In the genomic region with DNA sequence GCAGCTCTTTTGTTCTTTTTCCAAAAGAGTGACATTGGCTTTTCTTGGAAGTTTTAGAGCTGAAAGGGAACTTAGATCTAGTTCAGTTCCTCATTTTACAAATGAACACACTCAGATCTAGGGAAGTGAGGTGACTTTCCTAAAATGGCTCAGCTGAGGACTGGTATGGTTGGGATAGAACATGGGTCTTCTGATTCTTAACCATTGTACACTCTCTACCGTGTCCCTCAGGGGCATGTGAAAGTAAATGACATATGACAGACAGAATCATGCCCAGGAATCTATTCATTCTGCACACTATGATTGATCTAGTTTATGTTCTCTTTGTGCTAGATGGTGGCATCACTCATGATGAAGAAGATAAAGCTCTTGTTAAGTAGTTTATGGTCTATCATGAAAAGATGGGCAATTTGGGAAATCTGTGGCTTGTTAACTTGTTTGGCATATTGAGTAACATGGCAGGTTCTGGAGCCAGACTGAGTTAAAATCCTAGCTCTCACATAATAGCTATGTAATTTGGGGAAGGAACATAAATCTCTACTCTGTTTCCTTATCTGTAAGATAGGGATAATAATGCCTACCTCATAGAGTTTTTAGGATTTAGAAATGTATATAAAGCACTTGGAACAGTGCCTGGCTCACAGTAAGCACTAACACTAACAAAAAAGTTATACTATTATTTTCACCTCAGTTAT, we compare ENCODE assay signal across 14 cellular contexts. TPM values are rescaled to one million over a fixed set of nuclear protein-coding genes. Genes with fewer than 3 reads are reported as not detected.
A peak's percentile ranks its signal among the peaks of the same experiment; 100 is the strongest.
DNase-seq lines count a peak whose midpoint lies in the region; ATAC-seq, FAIRE-seq and TF ChIP-seq lines count a peak whose summit lies in the region.
"Had no signal": no experiment of that assay in that cellular context is flagged by ENCODE, and none has a peak within 500 bp of the region (broad histone marks: within the 10 kb centered on the region; RNA-seq: fewer than 3 reads in every experiment).

No MANE protein-coding gene starts in this region.

- CTCF ChIA-PET in PC-3 (lab: Charles Lee) = interaction anchor here (0.5 kb wide), 1 partner anchor 168 kb away, joined by 3 read pairs; no protein-coding TSS in a partner anchor

- DNase-seq in PC-3 = no peak
- DNase-seq in keratinocyte (ENCODE audit: low read depth, low spot score) = no peak
- no peak for DNase-seq in SHP77 treated with DMSO at 0.1 percent for 48 hours (lab: John Stamatoyannopoulos, UW)
- no peak for DNase-seq in activated CD8-positive, alpha-beta memory T cell treated with anti-CD3 and anti-CD28 coated beads, Interleukin-2, amount 50 U/mL, for 48 hours
- DNase-seq in amniotic stem cell (lab: John Stamatoyannopoulos, UW) = no peak
- DNase-seq: activated naive CD4-positive, alpha-beta T cell treated with anti-CD3 and anti-CD28 coated beads, Interleukin-2, amount 50 U/mL, for 16 hours; DND-41; mesenchymal stem cell; posterior cingulate gyrus; stimulated activated CD4-positive, alpha-beta T cell treated with anti-CD3 and anti-CD28 coated beads, Interleukin-1b, Interleukin-23, amount 100 ng/mL, for 48 hours; stimulated activated naive CD4-positive, alpha-beta T cell treated with Interleukin-2 at 50 U/mL for 16 hours had no signal

- H4K20me1 ChIP-seq in BLaER1 = peaks cover 100% of the 10 kb centered on the region
- H4K20me1 ChIP-seq in PC-3 (ENCODE audit: low read length) = peaks cover 38% of the 10 kb centered on the region
- peaks cover 2% of the 10 kb centered on the region for H4K20me1 ChIP-seq in keratinocyte (ENCODE audit: control insufficient read depth, extremely low read depth, insufficient read depth, low read length)

- H3K9ac ChIP-seq in BLaER1 (no peak overlapping the region), PC-3 (ENCODE audit: low read length) (no peak overlapping the region), keratinocyte (ENCODE audit: control insufficient read depth, extremely low read depth, insufficient read depth, low read length) (no peak overlapping the region)

- peak; percentile 56 for FAIRE-seq in keratinocyte (lab: Jason Lieb, UNC)

- H3K4me1 ChIP-seq in BLaER1 (peaks cover 60% of the 10 kb centered on the region), PC-3 (ENCODE audit: insufficient read depth, low read length) (no peaks in the 10 kb centered on the region), keratinocyte (ENCODE audit: control insufficient read depth, extremely low read depth, insufficient read depth, low read length) (peaks cover 3% of the 10 kb centered on the region)

- no peak overlapping the region for H3K27ac ChIP-seq in BLaER1
- H3K27ac ChIP-seq in PC-3 (ENCODE audit: low read length) = no peak overlapping the region
- no peak overlapping the region for H3K27ac ChIP-seq in keratinocyte (ENCODE audit: control insufficient read depth, insufficient read depth, low read length)

- H3K9me3 ChIP-seq in BLaER1 (no peaks in the 10 kb centered on the region), PC-3 (ENCODE audit: low read length) (no peaks in the 10 kb centered on the region), keratinocyte (ENCODE audit: control insufficient read depth, low read depth, low read length) (no peaks in the 10 kb centered on the region)

- no peak overlapping the region for H2AFZ ChIP-seq in PC-3 (ENCODE audit: low read length)
- H2AFZ ChIP-seq in keratinocyte (ENCODE audit: control insufficient read depth, low read length) = no peak overlapping the region

- ATAC-seq in GM19463 (IDR thresholded peaks at IDR 0.05; ENCODE audit: unreplicated experiment) (peak; percentile 42), PC-3 (no peak), GM21447 (IDR thresholded peaks at IDR 0.05; ENCODE audit: unreplicated experiment) (no peak)

- H3K9me2 ChIP-seq in PC-3 (replicated peaks; ENCODE audit: low read length) = no peaks in the 10 kb centered on the region

- TF ChIP-seq CTCF in PC-3 (conservative IDR thresholded peaks at IDR 0.05; ENCODE audit: low read depth, low read length) (no peak), keratinocyte (optimal IDR thresholded peaks at IDR 0.05 in 1 of 3, IDR thresholded peaks at IDR 0.05 in 1 of 3, conservative IDR thresholded peaks at IDR 0.05 in 1 of 3; ENCODE audit: extremely low read depth in 1 of 3, insufficient read depth in 2 of 3, low read length in 3 of 3) (no peak)

- POLR2A ChIA-PET in PC-3 (lab: Charles Lee; ENCODE audit: unreplicated experiment) = no interaction called here

- H3K4me2 ChIP-seq in BLaER1 (peak overlapping the region; percentile 84), PC-3 (ENCODE audit: low read length) (no peak overlapping the region), keratinocyte (ENCODE audit: control insufficient read depth, extremely low read depth, insufficient read depth, low read depth, low read length) (no peak overlapping the region)

- H3K27me3 ChIP-seq in BLaER1 (no peaks in the 10 kb centered on the region), PC-3 (ENCODE audit: low read length) (no peaks in the 10 kb centered on the region), keratinocyte (ENCODE audit: control insufficient read depth, extremely low read depth, insufficient read depth, low read length) (no peaks in the 10 kb centered on the region)

- BruUV-seq in PC-3 (replicated peaks; lab: Mats Ljungman, UMichigan) = TSS peak; percentile 3

- H3K4me3 ChIP-seq in BLaER1 (no peak overlapping the region), PC-3 (ENCODE audit: low read length) (no peak overlapping the region), keratinocyte (ENCODE audit: control insufficient read depth in 2 of 3, extremely low read depth in 1 of 3, insufficient read depth in 2 of 3, low read depth in 1 of 3, low read length in 3 of 3) (no peak overlapping the region)

- H3F3A ChIP-seq in PC-3 (ENCODE audit: low read length, unreplicated experiment) = no peaks in the 10 kb centered on the region

- H3K9me1 ChIP-seq in keratinocyte (ENCODE audit: control insufficient read depth, extremely low read depth, insufficient read depth, low read length) = no peaks in the 10 kb centered on the region

- dilution Hi-C loops in keratinocyte (cut with MboI; ENCODE audit: extremely low pct_ligation_motif_present, low sequenced_read_pairs) = no loop called here

- intact Hi-C loops in PC-3 (cut with micrococcal nuclease) = no loop called here

- peaks cover 14% of the 10 kb centered on the region; the same call in 1 of the 2 replicates for H3K36me3 ChIP-seq in BLaER1
- H3K36me3 ChIP-seq in PC-3 (ENCODE audit: low read depth, low read length) = peaks cover 2% of the 10 kb centered on the region; the same call in 1 of the 2 replicates
- H3K36me3 ChIP-seq in keratinocyte (ENCODE audit: control insufficient read depth in 2 of 2, extremely low read depth in 1 of 2, insufficient read depth in 2 of 2, low read length in 2 of 2) = peaks cover 0 to 4% of the 10 kb centered on the region in 2 experiments

- peaks cover 96% of the 10 kb centered on the region for H3K79me2 ChIP-seq in PC-3 (ENCODE audit: low read length)
- peaks cover 62% of the 10 kb centered on the region for H3K79me2 ChIP-seq in keratinocyte (ENCODE audit: control insufficient read depth, insufficient read depth, low read length)

RNA-seq across cellular contexts. Expression of a gene that starts 30.9 kb away (rescaled TPM):
- 90.1 and 117 TPM in 2 replicates for total RNA-seq in PC-3 (2014; rRNA removed)
- polyA plus RNA-seq in keratinocyte = 87.7 to 205 TPM (median 150 TPM) in 3 replicates
- 20.5 TPM for polyA plus RNA-seq in keratinocyte (2011; ENCODE audit: low read depth)
- polyA plus RNA-seq in keratinocyte (2011; cell fraction: cytosol; rRNA removed) = 102 and 226 TPM in 2 replicates
- polyA plus RNA-seq in keratinocyte (2011; cell fraction: nucleus; rRNA removed) = 95.5 and 114 TPM in 2 replicates
- 92.3 and 105 TPM in 2 replicates for polyA plus RNA-seq in keratinocyte (2012; ENCODE audit: low replicate concordance)
- polyA minus RNA-seq in keratinocyte = 23.1 to 52.2 TPM (median 50.2 TPM) in 3 replicates
- 54.5 TPM for polyA minus RNA-seq in keratinocyte (2011; cell fraction: cytosol; rRNA and poly(A)+ RNA removed)
- polyA minus RNA-seq in keratinocyte (2011; cell fraction: nucleus; rRNA and poly(A)+ RNA removed) = 25.0 and 54.0 TPM in 2 replicates
